8 cellular contexts compared by ENCODE assay signal in genomic region chr1:3796215-3797193, GRCh38. TPM values are rescaled to one million over a fixed set of nuclear protein-coding genes. Genes with fewer than 3 reads are reported as not detected.
A peak's percentile ranks its signal among the peaks of the same experiment; 100 is the strongest.
DNase-seq lines count a peak whose midpoint lies in the region; ATAC-seq and TF ChIP-seq lines count a peak whose summit lies in the region.

Gene LRRC47 (minus strand): TSS chr1:3796498. CDS start chr1:3796476, 22 bp downstream.

- TF ChIP-seq CTCF in AG04449 (IDR thresholded peaks at IDR 0.05; ENCODE audit: insufficient read depth, low read length, missing control alignments), result no peak
- TF ChIP-seq CTCF in activated B cell treated with CpG ODN at 0.5 μM for 24 hours (IDR thresholded peaks at IDR 0.05), result no peak
- no peak for TF ChIP-seq CTCF in cardiac fibroblast (IDR thresholded peaks at IDR 0.05; ENCODE audit: low read depth, low read length)

- ATAC-seq in GM18868 (IDR thresholded peaks at IDR 0.05; ENCODE audit: unreplicated experiment) (peak; percentile 99), HG03103 (IDR thresholded peaks at IDR 0.05; ENCODE audit: low read depth, unreplicated experiment) (peak; percentile 94), activated B cell treated with CpG ODN at 0.5 μM for 24 hours (ENCODE audit: low read depth) (peak; percentile 99)

- CTCF ChIA-PET in AG04449 (lab: Yijun Ruan, JAX) (interaction anchor here (0.8 to 1.7 kb wide), 6 partner anchors 9 to 343 kb away, joined by 3 to 4 read pairs (median 4); no protein-coding TSS in a partner anchor), activated B cell treated with CpG ODN at 0.5 μM for 24 hours (lab: Charles Lee) (interaction anchor here (1.1 to 1.5 kb wide), 3 partner anchors 21 to 343 kb away, joined by 4 to 7 read pairs (median 4); no protein-coding TSS in a partner anchor)

- peak within 1 kb of the TSS; percentile 95 for H3K4me3 Mint-ChIP-seq in activated B cell treated with CpG ODN at 0.5 μM for 24 hours
- H3K4me3 Mint-ChIP-seq in immature natural killer cell, result peak within 1 kb of the TSS; percentile 94 to 100 (median 97)

- H3K36me3 Mint-ChIP-seq in activated B cell treated with CpG ODN at 0.5 μM for 24 hours (ENCODE audit: low read depth) (peaks cover 14% of the 10 kb centered on the region), immature natural killer cell (peaks cover 3 to 4% (median 4%) of the 10 kb centered on the region in 3 donors)

- H3K27me3 Mint-ChIP-seq in activated B cell treated with CpG ODN at 0.5 μM for 24 hours, result peaks cover 5% of the 10 kb centered on the region
- peaks cover 6 to 8% (median 7%) of the 10 kb centered on the region in 3 donors for H3K27me3 Mint-ChIP-seq in immature natural killer cell (ENCODE audit: low read depth in 3 of 3)

- intact Hi-C loops in activated B cell treated with CpG ODN at 0.5 μM for 24 hours (cut with micrococcal nuclease), result loop anchor here (1.0 kb wide), 6 partner anchors 24 to 305 kb away; partner anchors contain the start of genes C1orf174, CEP104, DFFB and SMIM1

- DNase-seq in AG04449 (ENCODE audit: low read depth, low spot score) (peak; percentile 34), NCI-H345 treated with DMSO at 0.1 percent for 48 hours (lab: John Stamatoyannopoulos, UW; ENCODE audit: unreplicated experiment) (peak; percentile 88), activated B cell treated with CpG ODN at 0.5 μM for 24 hours (peak; percentile 91), cardiac fibroblast (ENCODE audit: low read depth in 2 of 2) (peak; percentile 92 to 94), immature natural killer cell (peak; percentile 89 to 92 (median 92)), smooth muscle cell of the brain vasculature (ENCODE audit: low read depth, low spot score) (peak; percentile 57)

- H3K4me1 Mint-ChIP-seq in activated B cell treated with CpG ODN at 0.5 μM for 24 hours (peaks cover 48% of the 10 kb centered on the region), immature natural killer cell (peaks cover 45 to 52% of the 10 kb centered on the region in 2 donors)

- H3K4me3 ChIP-seq in AG04449 (ENCODE audit: low read depth, low read length) (peak within 1 kb of the TSS; percentile 81), cardiac fibroblast (replicated peaks in 1 of 2; ENCODE audit: low read depth in 2 of 2, low read length in 2 of 2) (peak within 1 kb of the TSS; percentile 79 to 83)

- POLR2A ChIA-PET in AG04449 (lab: Yijun Ruan, JAX), result interaction anchor here (1.0 to 1.8 kb wide), 2 partner anchors 9 to 15 kb away, joined by 3 to 4 read pairs; no protein-coding TSS in a partner anchor
- POLR2A ChIA-PET in activated B cell treated with CpG ODN at 0.5 μM for 24 hours (lab: Charles Lee), result interaction anchor here (1.0 to 1.9 kb wide), 4 partner anchors 22 to 104 kb away, joined by 4 to 8 read pairs (median 6); partner anchors contain the start of genes CEP104 and DFFB

- H3K9me3 Mint-ChIP-seq in activated B cell treated with CpG ODN at 0.5 μM for 24 hours, result no peaks in the 10 kb centered on the region
- H3K9me3 Mint-ChIP-seq in immature natural killer cell, result no peaks in the 10 kb centered on the region

- H3K27ac Mint-ChIP-seq in activated B cell treated with CpG ODN at 0.5 μM for 24 hours (peak within 1 kb of the TSS; percentile 92), immature natural killer cell (peak within 1 kb of the TSS; percentile 86 to 98 (median 96))

RNA-seq across cellular contexts. Expression of gene LRRC47, which starts in this region (rescaled TPM):
- total RNA-seq in activated B cell treated with CpG ODN at 0.5 μM for 24 hours, result 40.3 and 43.3 TPM in 2 replicates
- polyA plus RNA-seq in immature natural killer cell, result 10 to 100 TPM; 19.3 to 28.3 (median 27.7) TPM

Comparison
In these comparisons a context has a peak if more than half of its experiments do, and no peak if none do; other contexts are left out.
1. Peak in every context shown above with its lines: DNase-seq, ATAC-seq and H3K4me3 ChIP-seq.
2. DNase-seq: peak in every context shown above with its lines; median percentile 93 in cardiac fibroblast; 92 in immature natural killer cell; 91 in activated B cell treated with CpG ODN at 0.5 μM for 24 hours; 88 in NCI-H345 treated with DMSO at 0.1 percent for 48 hours; 57 in smooth muscle cell of the brain vasculature; 34 in AG04449.